12 cellular contexts compared by ENCODE assay signal in the genomic region with DNA sequence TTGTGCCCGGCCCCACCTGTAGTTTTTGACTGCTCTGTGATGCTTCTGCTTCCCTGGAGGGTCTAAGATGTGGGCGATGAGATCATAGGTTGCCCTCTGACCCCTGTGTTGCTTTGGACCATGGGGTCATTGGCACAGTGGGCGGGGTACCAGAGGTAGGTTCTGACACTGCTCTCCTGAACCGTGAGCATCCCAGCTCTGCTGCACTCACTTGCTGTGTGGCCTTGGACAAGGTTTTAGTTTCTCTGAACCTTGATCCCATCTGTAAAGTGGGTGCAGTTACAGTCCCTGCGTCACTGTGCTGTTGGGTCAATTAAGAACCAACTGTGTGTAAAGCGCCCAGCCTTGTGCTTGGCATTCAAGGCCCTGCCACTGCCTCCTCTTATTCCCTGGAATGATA. TPM values are rescaled to one million over a fixed set of nuclear protein-coding genes. Genes with fewer than 3 reads are reported as not detected.
DNase-seq lines count a peak whose midpoint lies in the region; ATAC-seq and TF ChIP-seq lines count a peak whose summit lies in the region.
"Had no signal": no experiment of that assay in that cellular context is flagged by ENCODE, and none has a peak within 500 bp of the region (broad histone marks: within the 10 kb centered on the region; RNA-seq: fewer than 3 reads in every experiment).

No MANE protein-coding gene starts in this region.

- H3K27me3 ChIP-seq in OCI-LY3 (ENCODE audit: low read depth, low read length): no peaks in the 10 kb centered on the region
- H3K27me3 ChIP-seq: Peyer's patch had no signal

- H3K27ac Mint-ChIP-seq in chondrocyte (ENCODE audit: unreplicated experiment): no peak overlapping the region
- H3K27ac Mint-ChIP-seq in neural crest cell (ENCODE audit: unreplicated experiment): peak overlapping the region; percentile 66
- peak overlapping the region; percentile 14 for H3K27ac Mint-ChIP-seq in stimulated activated naive B cell treated with anti-CD40 and anti-IgM and Interleukin-4, amounts not matched to agents 10 μg/mL and 1 μg/mL and 100 μg/mL, for 72 hours

- H3K4me2 ChIP-seq in OCI-LY3 (ENCODE audit: low read length): no peak overlapping the region

- H3K27ac ChIP-seq in OCI-LY3 (ENCODE audit: low read length): peak overlapping the region; percentile 0; the same call in 1 of the 2 replicates
- H3K27ac ChIP-seq: Peyer's patch had no signal

- no peak overlapping the region for H3K4me3 Mint-ChIP-seq in chondrocyte (ENCODE audit: unreplicated experiment)
- no peak overlapping the region for H3K4me3 Mint-ChIP-seq in neural crest cell
- no peak overlapping the region for H3K4me3 Mint-ChIP-seq in stimulated activated naive B cell treated with anti-CD40 and anti-IgM and Interleukin-4, amounts not matched to agents 10 μg/mL and 1 μg/mL and 100 μg/mL, for 72 hours

- peaks cover 71% of the 10 kb centered on the region for H3K36me3 ChIP-seq in OCI-LY3 (replicated peaks; ENCODE audit: low read depth, low read length)

- peaks cover 7% of the 10 kb centered on the region for H3K4me1 Mint-ChIP-seq in chondrocyte (ENCODE audit: low read depth)
- peaks cover 5% of the 10 kb centered on the region for H3K4me1 Mint-ChIP-seq in neural crest cell
- peaks cover 45 to 79% of the 10 kb centered on the region in 2 donors for H3K4me1 Mint-ChIP-seq in stimulated activated naive B cell treated with anti-CD40 and anti-IgM and Interleukin-4, amounts not matched to agents 10 μg/mL and 1 μg/mL and 100 μg/mL, for 72 hours

- no peaks in the 10 kb centered on the region for H3K9me3 ChIP-seq in OCI-LY3 (ENCODE audit: insufficient read depth, low read length)
- H3K9me3 ChIP-seq: Peyer's patch had no signal

- H3K36me3 Mint-ChIP-seq in chondrocyte (ENCODE audit: low read depth) (peaks cover 2% of the 10 kb centered on the region), neural crest cell (ENCODE audit: low read depth) (no peaks in the 10 kb centered on the region)
- peaks cover 54 to 75% of the 10 kb centered on the region in 2 donors for H3K36me3 Mint-ChIP-seq in stimulated activated naive B cell treated with anti-CD40 and anti-IgM and Interleukin-4, amounts not matched to agents 10 μg/mL and 1 μg/mL and 100 μg/mL, for 72 hours

- H3K9ac ChIP-seq in OCI-LY3 (ENCODE audit: low read length): no peak overlapping the region

- no peak overlapping the region for H3K4me3 ChIP-seq in OCI-LY3 (ENCODE audit: low read length)
- H3K4me3 ChIP-seq: Peyer's patch had no signal

- H3K27me3 Mint-ChIP-seq in chondrocyte (ENCODE audit: low read depth): no peaks in the 10 kb centered on the region
- H3K27me3 Mint-ChIP-seq in neural crest cell (ENCODE audit: low read depth): no peaks in the 10 kb centered on the region
- H3K27me3 Mint-ChIP-seq in stimulated activated naive B cell treated with anti-CD40 and anti-IgM and Interleukin-4, amounts not matched to agents 10 μg/mL and 1 μg/mL and 100 μg/mL, for 72 hours: no peaks in the 10 kb centered on the region

- peaks cover 51% of the 10 kb centered on the region for H3K4me1 ChIP-seq in OCI-LY3 (ENCODE audit: low read length)

- DNase-seq in chondrocyte (ENCODE audit: low spot score) (peak; percentile 53), neural crest cell (ENCODE audit: low read depth, low spot score) (no peak), foreskin melanocyte (no peak), NCI-H2029 (lab: John Stamatoyannopoulos, UW) (no peak)
- no peak for DNase-seq in stimulated activated naive B cell treated with anti-CD40 and anti-IgM and Interleukin-4, amounts not matched to agents 10 μg/mL and 1 μg/mL and 100 μg/mL, for 72 hours
- DNase-seq: IMR-90, MV-4-11, NCI-H1417 treated with DMSO at 0.1 percent for 48 hours, NCI-H345 had no signal

- TF ChIP-seq CTCF in OCI-LY3 (IDR thresholded peaks at IDR 0.05; ENCODE audit: low read depth, low read length) (no peak), chondrocyte (IDR thresholded peaks at IDR 0.05) (no peak), neural crest cell (conservative IDR thresholded peaks at IDR 0.05) (no peak)

- H2AFZ ChIP-seq in OCI-LY3 (ENCODE audit: low read depth, low read length): no peak overlapping the region

- peaks cover 58% of the 10 kb centered on the region for H4K20me1 ChIP-seq in OCI-LY3 (ENCODE audit: insufficient read depth, low read length)

- H3K9me3 Mint-ChIP-seq in chondrocyte (ENCODE audit: low read depth) (no peaks in the 10 kb centered on the region), neural crest cell (no peaks in the 10 kb centered on the region)
- no peaks in the 10 kb centered on the region for H3K9me3 Mint-ChIP-seq in stimulated activated naive B cell treated with anti-CD40 and anti-IgM and Interleukin-4, amounts not matched to agents 10 μg/mL and 1 μg/mL and 100 μg/mL, for 72 hours

- no peak for ATAC-seq in stimulated activated naive B cell treated with anti-CD40 and anti-IgM and Interleukin-4, amounts not matched to agents 10 μg/mL and 1 μg/mL and 100 μg/mL, for 72 hours (replicated peaks)
- ATAC-seq in HG02678 (IDR thresholded peaks at IDR 0.05; ENCODE audit: unreplicated experiment): no peak

- H3K79me2 ChIP-seq in OCI-LY3 (ENCODE audit: low read length): peaks cover 78% of the 10 kb centered on the region

RNA-seq across cellular contexts. Expression of gene SRC, which starts 30.9 kb away (rescaled TPM):
- total RNA-seq in chondrocyte (16.0 to 25.7 TPM (median 25.1 TPM) in 3 replicates), neural crest cell (58.6 and 60.4 TPM in 2 replicates)
